ENCODE assay signal across 26 cellular contexts in genomic region chr12:53942467-53942997, GRCh38. TPM values are rescaled to one million over a fixed set of nuclear protein-coding genes. Genes with fewer than 3 reads are reported as not detected.
"Had no signal": no experiment of that assay in that cellular context is flagged by ENCODE, and none has a peak within 500 bp of the region (broad histone marks: within the 10 kb centered on the region; RNA-seq: fewer than 3 reads in every experiment).

No MANE protein-coding gene starts in this region.

- H3K36me3 ChIP-seq: esophagus squamous epithelium, prostate gland, right lobe of liver, spleen, tibial nerve had no signal

- H3K4me1 ChIP-seq: parathyroid adenoma, prostate gland, right lobe of liver, testis had no signal

- H3K9me3 ChIP-seq: esophagus squamous epithelium, prostate gland, right lobe of liver, testis, tibial nerve had no signal

- H2AFZ ChIP-seq: parathyroid adenoma had no signal

- H3K4me3 ChIP-seq: esophagus squamous epithelium, prostate gland, right lobe of liver, spleen, testis, tibial nerve had no signal

- H3K9ac ChIP-seq: parathyroid adenoma had no signal

- H3K9me3 Mint-ChIP-seq: effector memory CD8-positive, alpha-beta T cell; stimulated activated memory B cell treated with anti-CD40 and anti-IgM and Interleukin-4, amounts not matched to agents 10 μg/mL and 1 μg/mL and 100 μg/mL, for 72 hours; stimulated activated naive CD8-positive, alpha-beta T cell treated with anti-CD3 and anti-CD28 coated beads, Interleukin-15, Interleukin-2, amounts not matched to agents 100 ng/mL and 50 ng/mL, for 24 hours had no signal

- H3K79me2 ChIP-seq: parathyroid adenoma had no signal

- H3K27ac Mint-ChIP-seq: effector memory CD8-positive, alpha-beta T cell; naive thymus-derived CD4-positive, alpha-beta T cell; nephron progenitor cell; stimulated activated memory B cell treated with anti-CD40 and anti-IgM and Interleukin-4, amounts not matched to agents 10 μg/mL and 1 μg/mL and 100 μg/mL, for 72 hours; stimulated activated naive CD8-positive, alpha-beta T cell treated with anti-CD3 and anti-CD28 coated beads, Interleukin-15, Interleukin-2, amounts not matched to agents 100 ng/mL and 50 ng/mL, for 24 hours had no signal

- H3K27ac ChIP-seq: esophagus squamous epithelium, parathyroid adenoma, prostate gland, right lobe of liver, spleen, testis, tibial nerve had no signal

- H3K4me1 Mint-ChIP-seq: nephron progenitor cell had no signal

- H3K4me3 Mint-ChIP-seq: effector memory CD8-positive, alpha-beta T cell; naive thymus-derived CD4-positive, alpha-beta T cell; nephron progenitor cell; stimulated activated memory B cell treated with anti-CD40 and anti-IgM and Interleukin-4, amounts not matched to agents 10 μg/mL and 1 μg/mL and 100 μg/mL, for 72 hours; stimulated activated naive CD8-positive, alpha-beta T cell treated with anti-CD3 and anti-CD28 coated beads, Interleukin-15, Interleukin-2, amounts not matched to agents 100 ng/mL and 50 ng/mL, for 24 hours had no signal

- DNase-seq: effector memory CD8-positive, alpha-beta T cell; esophagus squamous epithelium; foreskin fibroblast; kidney glomerular epithelial cell; naive thymus-derived CD4-positive, alpha-beta T cell; nephron progenitor cell; right lobe of liver; spleen; stimulated activated CD4-positive, alpha-beta T cell treated with anti-CD3 and anti-CD28 coated beads, Interleukin-15, amount 100 ng/mL, for 24 hours; stimulated activated CD4-positive, alpha-beta T cell treated with anti-CD3 and anti-CD28 coated beads, Interleukin-1b, Interleukin-23, amount 100 ng/mL, for 48 hours; stimulated activated CD4-positive, alpha-beta T cell treated with anti-CD3 and anti-CD28 coated beads, Interleukin-4, amount 100 ng/mL, for 24 hours; testis had no signal

- H3K36me3 Mint-ChIP-seq: naive thymus-derived CD4-positive, alpha-beta T cell; stimulated activated memory B cell treated with anti-CD40 and anti-IgM and Interleukin-4, amounts not matched to agents 10 μg/mL and 1 μg/mL and 100 μg/mL, for 72 hours had no signal

RNA-seq across cellular contexts. Expression of gene HOXC13, which starts 3.9 kb away (rescaled TPM):
- total RNA-seq: epithelial cell of proximal tubule; liver; lung microvascular endothelial cell; mesenteric fat pad; mononuclear cell; naive thymus-derived CD4-positive, alpha-beta T cell; omental fat pad; right lobe of liver; skeletal muscle tissue; spleen; tibial nerve; urinary bladder had no signal
- polyA plus RNA-seq: liver; naive thymus-derived CD4-positive, alpha-beta T cell; spleen had no signal

RNA-seq across cellular contexts. Expression of gene HOXC12, which starts 12.2 kb away (rescaled TPM):
- total RNA-seq: epithelial cell of proximal tubule; esophagus squamous epithelium; liver; lung microvascular endothelial cell; mesenteric fat pad; mononuclear cell; naive thymus-derived CD4-positive, alpha-beta T cell; omental fat pad; prostate gland; renal cortical epithelial cell; right lobe of liver; skeletal muscle tissue; spleen; urinary bladder had no signal
- polyA plus RNA-seq: liver; naive thymus-derived CD4-positive, alpha-beta T cell; spleen had no signal

RNA-seq across cellular contexts. Expression of gene HOXC11, which starts 30.4 kb away (rescaled TPM):
- total RNA-seq: esophagus squamous epithelium; liver; lung microvascular endothelial cell; mesenteric fat pad; mononuclear cell; naive thymus-derived CD4-positive, alpha-beta T cell; omental fat pad; prostate gland; right lobe of liver; spleen had no signal
- polyA plus RNA-seq: liver; naive thymus-derived CD4-positive, alpha-beta T cell; spleen had no signal

RNA-seq across cellular contexts. Expression of gene HOTAIR, which starts 32.2 kb away (rescaled TPM):
- total RNA-seq: epithelial cell of proximal tubule; esophagus squamous epithelium; liver; lung microvascular endothelial cell; mesenteric fat pad; mononuclear cell; naive thymus-derived CD4-positive, alpha-beta T cell; right lobe of liver; spleen had no signal
- polyA plus RNA-seq: liver; naive thymus-derived CD4-positive, alpha-beta T cell; spleen had no signal

RNA-seq across cellular contexts. Expression of gene HOXC10, which starts 42.4 kb away (rescaled TPM):
- total RNA-seq: liver; lung microvascular endothelial cell; mononuclear cell; naive thymus-derived CD4-positive, alpha-beta T cell; omental fat pad; right lobe of liver; spleen had no signal
- polyA plus RNA-seq: liver; naive thymus-derived CD4-positive, alpha-beta T cell; spleen had no signal
